Comparison of ENCODE assay signal across 8 cellular contexts in genomic region chr19:14496029-14496848, GRCh38. TPM values are rescaled to one million over a fixed set of nuclear protein-coding genes. Genes with fewer than 3 reads are reported as not detected.
DNase-seq lines count a peak whose midpoint lies in the region; ATAC-seq and TF ChIP-seq lines count a peak whose summit lies in the region.

GIPC1 (minus strand) TSS chr19:14496127; CDS start chr19:14482976, 13,151 bp downstream.

- CTCF ChIA-PET in HEK293 (lab: Yijun Ruan, JAX) = interaction anchor here (0.6 to 3.2 kb wide), 8 partner anchors 8 to 363 kb away, joined by 3 to 23 read pairs (median 4); no protein-coding TSS in a partner anchor

- peak; percentile 32 to 68 for TF ChIP-seq POLR2A in tibial nerve (IDR thresholded peaks at IDR 0.05)

- peak; percentile 96 for ATAC-seq in left cardiac atrium

- H3K9me3 ChIP-seq in HEK293 (ENCODE audit: control insufficient read depth, insufficient read depth, low read depth, low read length) (no peaks in the 10 kb centered on the region), tibial nerve (no peaks in the 10 kb centered on the region)

- DNase-seq in DMS153 treated with DMSO at 0.1 percent for 48 hours (lab: John Stamatoyannopoulos, UW; ENCODE audit: unreplicated experiment) (peak; percentile 96), NCI-H1694 (lab: John Stamatoyannopoulos, UW) (peak; percentile 96), left cardiac atrium (peak; percentile 97), pons (ENCODE audit: low spot score) (peak; percentile 96), tibial nerve (ENCODE audit: low spot score in 2 of 2) (peak; percentile 86 to 91)

- H3K4me3 ChIP-seq in HEK293 (ENCODE audit: low read depth, low read length) = peak within 1 kb of the TSS; percentile 69
- peak within 1 kb of the TSS; percentile 83 to 91 (median 88) for H3K4me3 ChIP-seq in tibial nerve

- no peaks in the 10 kb centered on the region for H3K27me3 ChIP-seq in tibial nerve

- POLR2A ChIA-PET in HEK293 (lab: Yijun Ruan, JAX) = interaction anchor here (0.5 to 3.3 kb wide), 12 partner anchors 8 to 359 kb away, joined by 3 to 45 read pairs (median 4); partner anchors contain the start of genes ADGRE2, ASF1B, DNAJB1 and PTGER1

- peak; percentile 83 to 91 for TF ChIP-seq EP300 in tibial nerve (IDR thresholded peaks at IDR 0.05)

- intact Hi-C loops in T-helper 2 cell treated with Interferon-gamma antibody and Interleukin-4, amounts not matched to agents 100 ng/mL and 5 ng/mL, for 36 hours (cut with micrococcal nuclease) = loop anchor here (5.0 kb wide), 1 partner anchor 359 kb away; the partner anchor contains the start of gene ASF1B
- intact Hi-C loops in left cardiac atrium (cut with DNase I) = no loop called here

- TF ChIP-seq CTCF in HEK293 (tag by site-specific recombination; IDR thresholded peaks at IDR 0.05) = no peak
- peak in 2 of 5 experiments; percentile 19 to 46 for TF ChIP-seq CTCF in tibial nerve (IDR thresholded peaks at IDR 0.05)

- H3K27ac ChIP-seq in HEK293 (ENCODE audit: extremely low read depth, low read depth, low read length) = peak within 1 kb of the TSS; percentile 60; the same call in 1 of the 2 replicates
- H3K27ac ChIP-seq in angular gyrus (ENCODE audit: low read depth, low read length) = peak within 1 kb of the TSS; percentile 94
- peak within 1 kb of the TSS; percentile 65 to 90 (median 88) for H3K27ac ChIP-seq in tibial nerve

- no peaks in the 10 kb centered on the region for H3K4me1 ChIP-seq in HEK293 (ENCODE audit: control insufficient read depth, insufficient read depth, low read length)
- peaks cover 0 to 46% (median 23%) of the 10 kb centered on the region in 4 donors for H3K4me1 ChIP-seq in tibial nerve

- 5 to 8% methylated on average over 22 to 24 of the region's 71 CpGs for WGBS in tibial nerve, 2 donors

- H3K36me3 ChIP-seq in HEK293 (ENCODE audit: control insufficient read depth in 2 of 2, insufficient read depth in 1 of 2, low read length in 2 of 2) (peaks cover 4 to 14% of the 10 kb centered on the region in 2 experiments; a peak in 2 of 3 replicates), tibial nerve (peaks cover 0 to 15% (median 0%) of the 10 kb centered on the region in 3 donors)

TF ChIP-seq in HEK293, 187 proteins besides CTCF, POLR2A, EP300 and RAD21 (continues in another document):
- TF ChIP-seq ZFP69B (tag by site-specific recombination; IDR thresholded peaks at IDR 0.05) = peak; percentile 94
- no peak for TF ChIP-seq ZNF768 (tag by site-specific recombination; IDR thresholded peaks at IDR 0.05)
- no peak for TF ChIP-seq BCL11A (tag by site-specific recombination; IDR thresholded peaks at IDR 0.05; ENCODE audit: low read depth)
- no peak for TF ChIP-seq ZNF510 (tag by site-specific recombination; IDR thresholded peaks at IDR 0.05; ENCODE audit: insufficient replicate concordance)
- TF ChIP-seq ZNF776 (tag by site-specific recombination; IDR thresholded peaks at IDR 0.05; ENCODE audit: borderline replicate concordance) = no peak
- no peak for TF ChIP-seq ZFP3 (tag by site-specific recombination; IDR thresholded peaks at IDR 0.05; ENCODE audit: low read depth)
- no peak for TF ChIP-seq ZSCAN18 (tag by site-specific recombination; IDR thresholded peaks at IDR 0.05)
- no peak for TF ChIP-seq ZNF580 (tag by site-specific recombination; IDR thresholded peaks at IDR 0.05)
- TF ChIP-seq ZSCAN5A (tag by site-specific recombination; IDR thresholded peaks at IDR 0.05) = peak; percentile 96; the same call in 1 of the 2 replicates
- TF ChIP-seq ZNF280D (tag by site-specific recombination; IDR thresholded peaks at IDR 0.05) = no peak
- no peak for TF ChIP-seq ZNF549 (tag by site-specific recombination; IDR thresholded peaks at IDR 0.05)
- peak; percentile 45 for TF ChIP-seq ZBTB21 (tag by site-specific recombination; IDR thresholded peaks at IDR 0.05)
- TF ChIP-seq ZBTB8A (tag by site-specific recombination; IDR thresholded peaks at IDR 0.05) = peak; percentile 49
- TF ChIP-seq ZFP37 (tag by site-specific recombination; IDR thresholded peaks at IDR 0.05) = no peak
- TF ChIP-seq PRDM4 (tag by site-specific recombination; IDR thresholded peaks at IDR 0.05) = peak; percentile 17; the same call in 1 of the 2 replicates
- TF ChIP-seq ZNF311 (tag by site-specific recombination; IDR thresholded peaks at IDR 0.05; ENCODE audit: borderline replicate concordance) = no peak
- peak; percentile 61 for TF ChIP-seq KLF1 (tag by site-specific recombination; IDR thresholded peaks at IDR 0.05)
- no peak for TF ChIP-seq MEIS1 (CRISPR knock-in tag; IDR thresholded peaks at IDR 0.05; ENCODE audit: borderline replicate concordance)
- TF ChIP-seq ZNF169 (tag by site-specific recombination; IDR thresholded peaks at IDR 0.05) = no peak

RNA-seq across cellular contexts. Expression of gene GIPC1, which starts in this region (rescaled TPM):
- 36.8 and 38.0 TPM in 2 replicates for total RNA-seq in T-helper 2 cell treated with Interferon-gamma antibody and Interleukin-4, amounts not matched to agents 100 ng/mL and 5 ng/mL, for 36 hours
- total RNA-seq in left cardiac atrium (10 to 100 TPM; 49.7 to 49.8 TPM), tibial nerve (100 to 1,000 TPM in 3 of 4 donors, 10 to 100 TPM in 1; 61.8 to 122 (median 113) TPM)

Comparison
In these comparisons a context has a peak if more than half of its experiments do, and no peak if none do; other contexts are left out.
1. Peak in every context shown above with its lines: DNase-seq, ATAC-seq, H3K4me3 ChIP-seq and H3K27ac ChIP-seq.